Comparison of ENCODE assay signal across 17 cellular contexts in the genomic region with DNA sequence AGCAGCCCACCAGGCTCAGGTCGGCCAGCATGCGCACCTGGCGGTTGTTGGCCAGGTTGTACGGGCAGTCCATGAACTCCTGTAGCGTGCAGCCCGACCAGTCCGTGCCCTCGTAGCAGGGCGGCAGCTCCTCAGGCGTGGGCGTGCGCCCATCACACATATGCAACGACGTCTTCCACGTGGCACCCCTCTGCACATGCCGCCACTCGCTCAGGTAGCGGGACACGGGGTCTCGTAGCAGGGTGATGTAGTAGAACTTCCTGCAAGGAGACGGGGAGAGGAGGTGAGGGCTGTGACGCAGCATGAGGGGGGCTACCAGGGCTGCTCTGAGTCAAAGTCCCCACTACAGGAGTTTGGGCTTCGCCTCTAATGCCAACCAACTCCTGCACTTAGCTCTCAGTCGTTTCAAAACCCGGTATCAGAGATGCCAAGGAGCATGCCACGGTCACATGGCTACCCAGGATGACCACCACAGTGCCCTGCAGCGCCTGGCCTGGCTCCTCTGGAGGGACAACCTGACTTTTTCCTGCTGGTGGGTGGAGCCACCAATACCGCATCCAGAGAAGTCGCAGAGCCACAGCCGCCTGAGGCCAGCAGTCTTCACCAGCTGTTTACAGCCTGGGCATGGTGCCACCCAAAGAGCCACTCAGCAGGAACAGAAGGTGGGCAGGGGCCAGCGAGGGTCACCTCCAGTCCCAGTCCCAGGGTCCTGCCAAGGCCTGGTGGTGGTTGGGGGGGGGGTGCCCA. TPM values are rescaled to one million over a fixed set of nuclear protein-coding genes. Genes with fewer than 3 reads are reported as not detected.
DNase-seq lines count a peak whose midpoint lies in the region; ATAC-seq, FAIRE-seq and TF ChIP-seq lines count a peak whose summit lies in the region.
"Had no signal": no experiment of that assay in that cellular context is flagged by ENCODE, and none has a peak within 500 bp of the region (broad histone marks: within the 10 kb centered on the region; RNA-seq: fewer than 3 reads in every experiment).

No MANE protein-coding gene starts in this region.

- no peak overlapping the region for H4K91ac ChIP-seq in H9 (ENCODE audit: insufficient read length, low read depth, low read length)
- no peak overlapping the region for H4K91ac ChIP-seq in H1 (replicated peaks; ENCODE audit: insufficient read length, low read length)

- H3K79me1 ChIP-seq in H9 (ENCODE audit: insufficient read depth, low read depth, low read length, poor library complexity, severe bottlenecking) (no peaks in the 10 kb centered on the region), H1 (ENCODE audit: low read depth, low read length) (peaks cover 15% of the 10 kb centered on the region)

- 0 out of 4 replicates have a peak, but pooled peaks cover 0 to 2% of the 10 kb centered on the region in 2 experiments for H3K4me1 Mint-ChIP-seq in H9
- H3K4me1 Mint-ChIP-seq in osteocyte (ENCODE audit: unreplicated experiment), result peaks cover 3% of the 10 kb centered on the region

- H4K20me1 ChIP-seq in SK-N-SH (ENCODE audit: insufficient read depth) (no peaks in the 10 kb centered on the region), H9 (ENCODE audit: control insufficient read depth, insufficient read depth, insufficient read length) (no peaks in the 10 kb centered on the region), H1 (replicated peaks in 1 of 2; ENCODE audit: control insufficient read depth in 1 of 2, insufficient read depth in 2 of 2, low read length in 2 of 2) (peaks cover 11 to 38% of the 10 kb centered on the region in 2 experiments)

- H3K27me3 ChIP-seq in SK-N-SH (ENCODE audit: insufficient read depth) (no peaks in the 10 kb centered on the region), H9 (ENCODE audit: insufficient read depth, low read length) (no peaks in the 10 kb centered on the region), H1 (replicated peaks in 1 of 4; ENCODE audit: control insufficient read depth in 3 of 4, extremely low read depth in 1 of 4, insufficient read depth in 3 of 4, low read length in 3 of 4) (peaks cover 0 to 3% (median under 1%) of the 10 kb centered on the region in 4 experiments; a peak in 1 of 7 replicates)

- no peaks in the 10 kb centered on the region for H3K9me2 ChIP-seq in SK-N-SH

- H3K4ac ChIP-seq in H9 (ENCODE audit: low read depth, low read length) (no peak overlapping the region), H1 (replicated peaks; ENCODE audit: insufficient read length, low read depth, low read length) (no peak overlapping the region)

- H4K5ac ChIP-seq in H9 (ENCODE audit: insufficient read length, low read depth, low read length) (no peak overlapping the region), H1 (ENCODE audit: insufficient read length, low read depth, low read length) (no peak overlapping the region)

- no peak overlapping the region for H3K23ac ChIP-seq in H9 (ENCODE audit: insufficient read length, low read depth, low read length)
- H3K23ac ChIP-seq in H1 (ENCODE audit: insufficient read length), result no peak overlapping the region

- FAIRE-seq in H1 (lab: Jason Lieb, UNC), result no peak
- FAIRE-seq: K562 had no signal

- no peaks in the 10 kb centered on the region for H3K9me3 ChIP-seq in SK-N-SH
- no peaks in the 10 kb centered on the region for H3K9me3 ChIP-seq in H9 (ENCODE audit: control insufficient read depth, low read depth, low read length)
- no peaks in the 10 kb centered on the region for H3K9me3 ChIP-seq in H1 (ENCODE audit: insufficient read depth in 2 of 2, low read depth in 1 of 2, low read length in 1 of 2)

- H2BK12ac ChIP-seq in H9 (ENCODE audit: insufficient read length, low read depth, low read length) (no peak overlapping the region), H1 (ENCODE audit: low read depth, low read length) (no peak overlapping the region)

- TF ChIP-seq CTCF in SK-N-SH (IDR thresholded peaks at IDR 0.05), result no peak
- TF ChIP-seq CTCF in H9 (conservative IDR thresholded peaks at IDR 0.05), result no peak
- no peak for TF ChIP-seq CTCF in H1 (IDR thresholded peaks at IDR 0.05; ENCODE audit: control extremely low read depth in 1 of 3, insufficient read depth in 1 of 3, low read depth in 1 of 3, low read length in 3 of 3)
- no peak for TF ChIP-seq CTCF in osteocyte (IDR thresholded peaks at IDR 0.05)

- H3K79me2 ChIP-seq in SK-N-SH (ENCODE audit: insufficient read depth) (no peaks in the 10 kb centered on the region), H9 (ENCODE audit: insufficient read depth, low read length) (no peaks in the 10 kb centered on the region), H1 (ENCODE audit: control insufficient read depth in 1 of 2, insufficient read depth in 2 of 2, low read length in 2 of 2) (peaks cover 0 to 32% of the 10 kb centered on the region in 2 experiments; a peak in 2 of 4 replicates)

- TF ChIP-seq RAD21 in SK-N-SH (IDR thresholded peaks at IDR 0.05; ENCODE audit: low read length) (no peak), H1 (IDR thresholded peaks at IDR 0.05 in 1 of 2, conservative IDR thresholded peaks at IDR 0.05 in 1 of 2; ENCODE audit: low read depth in 2 of 2, low read length in 2 of 2) (no peak)

- no peak overlapping the region for H3K4me3 Mint-ChIP-seq in H9
- H3K4me3 Mint-ChIP-seq in osteocyte (ENCODE audit: unreplicated experiment), result no peak overlapping the region

- H3K27ac ChIP-seq in SK-N-SH (ENCODE audit: low read depth in 2 of 2, low read length in 1 of 2) (no peak overlapping the region; a peak in 1 of 4 replicates), H9 (ENCODE audit: insufficient read length, low read depth, low read length) (no peak overlapping the region), H1 (ENCODE audit: low read depth, low read length) (no peak overlapping the region)
- H3K27ac ChIP-seq: C4-2B had no signal

- H3K18ac ChIP-seq in H9 (ENCODE audit: insufficient read length, low read depth, low read length) (no peak overlapping the region), H1 (ENCODE audit: extremely low read depth, low read length) (no peak overlapping the region)

- no peak overlapping the region for H2BK20ac ChIP-seq in H9 (ENCODE audit: low read depth, low read length, poor library complexity, severe bottlenecking)
- H2BK20ac ChIP-seq in H1 (ENCODE audit: low read length), result no peak overlapping the region

- H3K4me2 ChIP-seq in SK-N-SH (no peak overlapping the region), H9 (ENCODE audit: insufficient read depth, insufficient read length, low read length) (no peak overlapping the region), H1 (ENCODE audit: insufficient read depth in 1 of 2, low read depth in 2 of 2, low read length in 2 of 2) (no peak overlapping the region)

- TF ChIP-seq POLR2A in H1 (IDR thresholded peaks at IDR 0.05; ENCODE audit: control extremely low read depth in 1 of 2, low read depth in 2 of 2, low read length in 2 of 2), result no peak

- H2AFZ ChIP-seq in SK-N-SH (ENCODE audit: low read depth), result no peak overlapping the region
- H2AFZ ChIP-seq in H9 (ENCODE audit: low read length), result no peak overlapping the region
- no peak overlapping the region for H2AFZ ChIP-seq in H1 (ENCODE audit: low read length)

- H3K9ac ChIP-seq in SK-N-SH (no peak overlapping the region), H9 (ENCODE audit: extremely low read depth, insufficient read length, low read length) (no peak overlapping the region), H1 (replicated peaks in 1 of 4; ENCODE audit: extremely low read depth in 1 of 4, low read depth in 3 of 4, low read length in 3 of 4) (no peak overlapping the region)

- H3K4me3 ChIP-seq in SK-N-SH (ENCODE audit: low read depth in 2 of 2, low read length in 1 of 2) (no peak overlapping the region), H1 (ENCODE audit: extremely low read depth in 1 of 4, insufficient read depth in 2 of 4, low read depth in 3 of 4, low read length in 4 of 4) (no peak overlapping the region)
- H3K4me3 ChIP-seq: K562 had no signal

- DNase-seq in SK-N-SH (peak; percentile 20), H9 (peak; percentile 18), H1 (ENCODE audit: low read depth in 1 of 2, low spot score in 2 of 2) (peak in 1 of 2 experiments; percentile 38), osteocyte (ENCODE audit: extremely low spot score, unreplicated experiment) (peak; percentile 77), NCI-H2029 treated with DMSO at 0.1 percent for 48 hours (lab: John Stamatoyannopoulos, UW) (no peak)
- DNase-seq in activated naive CD4-positive, alpha-beta T cell treated with Interleukin-2 at 50 U/mL for 16 hours, result no peak
- DNase-seq: DMS53, NCI-H1436, NCI-H2081 treated with DMSO at 0.1 percent for 48 hours, NCI-H226, NCI-H526, PC-3 had no signal

- no peaks in the 10 kb centered on the region for H3F3A ChIP-seq in SK-N-SH (replicated peaks; ENCODE audit: insufficient read depth)

- TF ChIP-seq EP300 in SK-N-SH (IDR thresholded peaks at IDR 0.05; ENCODE audit: borderline replicate concordance in 1 of 2, low read depth in 1 of 2, low read length in 1 of 2), result no peak
- TF ChIP-seq EP300 in H1 (IDR thresholded peaks at IDR 0.05; ENCODE audit: borderline replicate concordance in 1 of 2, low read depth in 2 of 2, low read length in 2 of 2), result no peak

- no peak overlapping the region for H2AK5ac ChIP-seq in H9 (ENCODE audit: insufficient read length, low read length)
- H2AK5ac ChIP-seq in H1 (ENCODE audit: low read depth, low read length), result no peak overlapping the region

- H2BK120ac ChIP-seq in H9 (ENCODE audit: low read depth, low read length, poor library complexity, severe bottlenecking) (no peak overlapping the region), H1 (replicated peaks; ENCODE audit: low read depth, low read length) (no peak overlapping the region)

- H3T11ph ChIP-seq in H9 (ENCODE audit: low read length), result no peak overlapping the region

- H2BK15ac ChIP-seq in H9 (ENCODE audit: low read depth, low read length) (no peak overlapping the region), H1 (ENCODE audit: low read length) (no peak overlapping the region)

- 94% methylated on average over 16 of the region's 31 CpGs for WGBS in SK-N-SH (ENCODE audit: low lambda C conversion rate)
- WGBS in H9 (ENCODE audit: extremely low coverage, insufficient read length, low lambda C conversion rate), result no CpG with 5 or more reads among the region's 31 CpGs
- WGBS in H1 (ENCODE audit: extremely low coverage in 1 of 2, insufficient coverage in 1 of 2, insufficient read length in 1 of 2, insufficient replicate concordance in 2 of 2, low coverage in 1 of 2, low lambda C conversion rate in 2 of 2, missing lambda C conversion rate in 1 of 2), 2 experiments, result 93% methylated on average over 27 of the region's 31 CpGs; no CpG with 5 or more reads in 1 of the 2 experiments

- H2BK5ac ChIP-seq in H9 (ENCODE audit: insufficient read length, low read length) (no peak overlapping the region), H1 (ENCODE audit: low read depth, low read length) (no peak overlapping the region)

- no peak overlapping the region for H4K8ac ChIP-seq in H9 (replicated peaks; ENCODE audit: insufficient read length, low read depth, low read length)
- peak overlapping the region; percentile 68; the same call in 1 of the 2 replicates for H4K8ac ChIP-seq in H1 (ENCODE audit: extremely low read depth, insufficient read depth, low read length)

- no peak for ATAC-seq in SK-N-SH treated with all-trans-retinoic acid at 6 μM for 48 hours
- ATAC-seq in GM19324 (IDR thresholded peaks at IDR 0.05; ENCODE audit: low FRiP score, unreplicated experiment), result no peak
- ATAC-seq: HCT116, K562, PC-3 had no signal

- POLR2A ChIA-PET in SK-N-SH (lab: Yijun Ruan, JAX) (no interaction called here), H1 (lab: Charles Lee; ENCODE audit: partially characterized antibody) (no interaction called here)

- H3K36me3 Mint-ChIP-seq in H9 (ENCODE audit: insufficient read depth in 1 of 3, low read depth in 3 of 3) (peaks cover 1 to 21% (median 15%) of the 10 kb centered on the region in 3 experiments; a peak in 5 of 7 replicates), osteocyte (ENCODE audit: unreplicated experiment) (peaks cover 2% of the 10 kb centered on the region)

- CTCF ChIA-PET in SK-N-SH (lab: Yijun Ruan, JAX), result no interaction called here
- CTCF ChIA-PET in H1 (lab: Charles Lee; ENCODE audit: partially characterized antibody), result interaction anchor here (1.2 kb wide), 1 partner anchor 33 kb away, joined by 3 read pairs; no protein-coding TSS in a partner anchor

- H3K14ac ChIP-seq in H9 (ENCODE audit: insufficient read depth, low read length), result no peak overlapping the region
- H3K14ac ChIP-seq in H1 (ENCODE audit: insufficient read length), result no peak overlapping the region

- no peaks in the 10 kb centered on the region for H3K9me3 Mint-ChIP-seq in H9
- H3K9me3 Mint-ChIP-seq in osteocyte (ENCODE audit: unreplicated experiment), result no peaks in the 10 kb centered on the region

- peaks cover 0 to 26% of the 10 kb centered on the region in 2 experiments; a peak in 1 of 4 replicates for H3K4me1 ChIP-seq in SK-N-SH (ENCODE audit: control insufficient read depth in 1 of 2, insufficient read depth in 2 of 2, low read depth in 1 of 2, low read length in 1 of 2)
- H3K4me1 ChIP-seq in H9 (ENCODE audit: insufficient read depth, low read length), result no peaks in the 10 kb centered on the region
- H3K4me1 ChIP-seq in H1 (replicated peaks in 1 of 4; ENCODE audit: control insufficient read depth in 3 of 4, insufficient read depth in 4 of 4, low read length in 3 of 4), result no peaks in the 10 kb centered on the region; a peak in 1 of 7 replicates

- H3K27ac Mint-ChIP-seq in H9 (no peak overlapping the region; a peak in 1 of 7 replicates), osteocyte (ENCODE audit: unreplicated experiment) (no peak overlapping the region)

- H3K27me3 Mint-ChIP-seq in H9 (ENCODE audit: low read depth) (no peaks in the 10 kb centered on the region), osteocyte (ENCODE audit: unreplicated experiment) (no peaks in the 10 kb centered on the region)

- no peaks in the 10 kb centered on the region for H3K36me3 ChIP-seq in SK-N-SH (replicated peaks in 1 of 2; ENCODE audit: control insufficient read depth in 1 of 2, insufficient read depth in 2 of 2, low read length in 1 of 2)
- peaks cover 0 to 3% (median 2%) of the 10 kb centered on the region in 4 experiments; a peak in 1 of 8 replicates for H3K36me3 ChIP-seq in H1 (ENCODE audit: control insufficient read depth in 2 of 4, insufficient read depth in 4 of 4, low read length in 3 of 4)

- H3K23me2 ChIP-seq in H9 (ENCODE audit: insufficient read length, low read depth, low read length, poor library complexity, severe bottlenecking) (no peaks in the 10 kb centered on the region), H1 (ENCODE audit: low read depth, low read length) (no peaks in the 10 kb centered on the region)

- H3K56ac ChIP-seq in H9 (ENCODE audit: insufficient read length, low read depth, low read length) (no peak overlapping the region), H1 (replicated peaks; ENCODE audit: insufficient read length, low read depth, low read length) (no peak overlapping the region)

RNA-seq across cellular contexts. Expression of gene HS6ST1, which starts 49.9 kb away (rescaled TPM):
- polyA plus RNA-seq in SK-N-SH (2012; rRNA removed) (5.2 and 5.9 TPM in 2 replicates), H1 (2011; rRNA removed) (37.4 and 61.3 TPM in 2 replicates)
- 2.9 and 4.9 TPM in 2 replicates for polyA plus RNA-seq in SK-N-SH (2012; cell fraction: cytosol; rRNA removed)
- 3.4 and 3.8 TPM in 2 replicates for polyA plus RNA-seq in SK-N-SH (2012; cell fraction: nucleus; rRNA removed)
- total RNA-seq in H9 (2021) (58.9 and 60.2 TPM in 2 replicates), osteocyte (42.6 and 43.0 TPM in 2 replicates)
- 72.8 and 74.6 TPM in 2 replicates for total RNA-seq in H1 (2021; fragmentation: NEBNext Ultra II Directional; extraction: Animal tissue kit (Norgen Biotek cat#: 25700))
- 37.9 TPM for polyA plus RNA-seq in H1 (2011; cell fraction: cytosol; rRNA removed)
- 51.0 TPM for polyA plus RNA-seq in H1 (2011; cell fraction: nucleus; rRNA removed)
- polyA plus RNA-seq in H1 (2012, experiment 1 of 2), result 44.2 to 60.1 TPM (median 56.3 TPM) in 4 replicates
- 57.3 TPM for polyA plus RNA-seq in H1 (2012, experiment 2 of 2)
- 41.0 TPM for polyA plus RNA-seq in H1 (2013, experiment 1 of 2)
- 45.1 TPM for polyA plus RNA-seq in H1 (2013, experiment 2 of 2)
- 26.9 and 34.9 TPM in 2 replicates for polyA minus RNA-seq in H1 (2011; rRNA and poly(A)+ RNA removed)
- 49.1 TPM for polyA minus RNA-seq in H1 (2011; cell fraction: cytosol; rRNA and poly(A)+ RNA removed)
- polyA minus RNA-seq in H1 (2011; cell fraction: nucleus; rRNA and poly(A)+ RNA removed), result 74.6 TPM

Comparison
In these comparisons a context has a peak if more than half of its experiments do, and no peak if none do; other contexts are left out.
1. DNase-seq: peak in SK-N-SH (single experiment), H9 (single experiment) and osteocyte (single experiment); none in activated naive CD4-positive, alpha-beta T cell treated with Interleukin-2 at 50 U/mL for 16 hours (single experiment) and NCI-H2029 treated with DMSO at 0.1 percent for 48 hours (single experiment).